ENCODE assay signal across 9 cellular contexts in the genomic region with DNA sequence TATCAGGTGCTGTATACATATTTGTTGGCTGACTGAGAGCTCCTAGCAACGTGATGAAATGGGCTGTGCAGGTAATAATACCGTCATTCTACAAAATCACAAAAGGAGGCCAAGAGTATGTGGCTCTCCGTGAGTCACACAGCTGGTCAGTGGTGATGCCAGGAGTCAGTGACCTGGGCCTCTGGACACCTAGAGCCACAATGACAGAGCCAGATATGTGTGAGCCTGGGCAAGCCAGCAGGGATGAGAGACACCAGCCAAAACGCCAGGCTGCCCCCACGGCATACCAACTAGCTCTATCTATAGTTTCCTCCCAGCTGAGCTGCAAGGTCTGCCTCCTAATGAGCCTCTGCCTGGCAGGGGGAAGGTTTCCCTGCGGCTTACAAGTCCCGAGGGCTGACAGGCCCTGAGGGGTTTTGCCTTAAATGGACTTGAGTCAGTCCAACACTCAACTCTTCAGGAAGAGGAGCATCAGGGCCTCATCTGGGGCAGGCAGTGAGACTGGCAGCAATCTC.
DNase-seq lines count a peak whose midpoint lies in the region; ATAC-seq and TF ChIP-seq lines count a peak whose summit lies in the region.
"Had no signal": no experiment of that assay in that cellular context is flagged by ENCODE, and none has a peak within 500 bp of the region (broad histone marks: within the 10 kb centered on the region; RNA-seq: fewer than 3 reads in every experiment).

No MANE protein-coding gene starts in this region.

- intact Hi-C loops in left ventricle myocardium superior (cut with micrococcal nuclease): loop anchor here (5.0 kb wide), 1 partner anchor 83 kb away; no protein-coding TSS in a partner anchor
- intact Hi-C loops in sciatic nerve (cut with DNase I): loop anchor here (5.0 to 10.0 kb wide), 2 partner anchors 83 to 246 kb away; no protein-coding TSS in a partner anchor

- peaks cover 41% of the 10 kb centered on the region for H3K4me1 Mint-ChIP-seq in stimulated activated naive CD8-positive, alpha-beta T cell treated with anti-CD3 and anti-CD28 coated beads, Interleukin-15, Interleukin-2, amounts not matched to agents 100 ng/mL and 50 ng/mL, for 24 hours (ENCODE audit: low read depth)
- peaks cover 14% of the 10 kb centered on the region for H3K4me1 Mint-ChIP-seq in osteocyte (ENCODE audit: unreplicated experiment)

- ATAC-seq in stimulated activated naive CD8-positive, alpha-beta T cell treated with anti-CD3 and anti-CD28 coated beads, Interleukin-15, Interleukin-2, amounts not matched to agents 100 U/mL and 50 U/mL, for 24 hours: no peak
- peak; percentile 73 for ATAC-seq in left ventricle myocardium superior
- ATAC-seq in HG02870 (IDR thresholded peaks at IDR 0.05; ENCODE audit: unreplicated experiment): no peak
- no peak for ATAC-seq in sciatic nerve

- TF ChIP-seq CTCF in osteocyte (IDR thresholded peaks at IDR 0.05): no peak

- no peaks in the 10 kb centered on the region for H3K36me3 Mint-ChIP-seq in stimulated activated naive CD8-positive, alpha-beta T cell treated with anti-CD3 and anti-CD28 coated beads, Interleukin-15, Interleukin-2, amounts not matched to agents 100 ng/mL and 50 ng/mL, for 24 hours (ENCODE audit: low read depth)
- no peaks in the 10 kb centered on the region for H3K36me3 Mint-ChIP-seq in osteocyte (ENCODE audit: unreplicated experiment)

- no peaks in the 10 kb centered on the region for H3K9me3 Mint-ChIP-seq in stimulated activated naive CD8-positive, alpha-beta T cell treated with anti-CD3 and anti-CD28 coated beads, Interleukin-15, Interleukin-2, amounts not matched to agents 100 ng/mL and 50 ng/mL, for 24 hours
- no peaks in the 10 kb centered on the region for H3K9me3 Mint-ChIP-seq in osteocyte (ENCODE audit: unreplicated experiment)

- H3K27me3 Mint-ChIP-seq in stimulated activated naive CD8-positive, alpha-beta T cell treated with anti-CD3 and anti-CD28 coated beads, Interleukin-15, Interleukin-2, amounts not matched to agents 100 ng/mL and 50 ng/mL, for 24 hours: no peaks in the 10 kb centered on the region
- H3K27me3 Mint-ChIP-seq in osteocyte (ENCODE audit: unreplicated experiment): peaks cover 2% of the 10 kb centered on the region

- no peak for DNase-seq in stimulated activated naive CD8-positive, alpha-beta T cell treated with anti-CD3 and anti-CD28 coated beads, Interleukin-15, Interleukin-2, amounts not matched to agents 100 U/mL and 50 U/mL, for 24 hours
- peak; percentile 46 to 47 for DNase-seq in activated T-cell treated with anti-CD3 and anti-CD28 coated beads, Interleukin-2, amount 50 U/mL, for 48 hours
- DNase-seq in left ventricle myocardium superior: peak; percentile 51
- no peak for DNase-seq in sciatic nerve (ENCODE audit: low spot score)
- no peak for DNase-seq in NCI-H1105 (lab: John Stamatoyannopoulos, UW)
- DNase-seq in osteocyte (ENCODE audit: extremely low spot score, unreplicated experiment): no peak
- DNase-seq: amniotic stem cell had no signal

- H3K27ac Mint-ChIP-seq in stimulated activated naive CD8-positive, alpha-beta T cell treated with anti-CD3 and anti-CD28 coated beads, Interleukin-15, Interleukin-2, amounts not matched to agents 100 ng/mL and 50 ng/mL, for 24 hours: peak overlapping the region; percentile 60
- no peak overlapping the region for H3K27ac Mint-ChIP-seq in osteocyte (ENCODE audit: unreplicated experiment)

- H3K4me3 Mint-ChIP-seq in stimulated activated naive CD8-positive, alpha-beta T cell treated with anti-CD3 and anti-CD28 coated beads, Interleukin-15, Interleukin-2, amounts not matched to agents 100 ng/mL and 50 ng/mL, for 24 hours: peak overlapping the region; percentile 51
- no peak overlapping the region for H3K4me3 Mint-ChIP-seq in osteocyte (ENCODE audit: unreplicated experiment)

Comparison
In these comparisons a context has a peak if more than half of its experiments do, and no peak if none do; other contexts are left out.
1. DNase-seq: peak in activated T-cell treated with anti-CD3 and anti-CD28 coated beads, Interleukin-2, amount 50 U/mL, for 48 hours (2 of 2) and left ventricle myocardium superior (single experiment); none in stimulated activated naive CD8-positive, alpha-beta T cell treated with anti-CD3 and anti-CD28 coated beads, Interleukin-15, Interleukin-2, amounts not matched to agents 100 U/mL and 50 U/mL, for 24 hours (single experiment), sciatic nerve (single experiment), NCI-H1105 (single experiment) and osteocyte (single experiment).